Comparison of ENCODE assay signal across 8 cellular contexts in genomic region chr14:76761198-76761848, GRCh38. TPM values are rescaled to one million over a fixed set of nuclear protein-coding genes. Genes with fewer than 3 reads are reported as not detected.
DNase-seq lines count a peak whose midpoint lies in the region; ATAC-seq and TF ChIP-seq lines count a peak whose summit lies in the region.

VASH1 (plus strand) TSS chr14:76761468; CDS start chr14:76762822, 1,354 bp downstream.

- no peaks in the 10 kb centered on the region; the same call in 1 of the 2 replicates for H3K4me1 ChIP-seq in iPS DF 6.9 (ENCODE audit: control insufficient read depth, insufficient read depth, low read length)

- H3K27me3 ChIP-seq in brain microvascular endothelial cell (replicated peaks), result no peaks in the 10 kb centered on the region
- H3K27me3 ChIP-seq in iPS DF 6.9 (ENCODE audit: control insufficient read depth, insufficient read depth, low read length), result peaks cover 36% of the 10 kb centered on the region

- no peaks in the 10 kb centered on the region for H3K9me3 ChIP-seq in iPS DF 6.9 (ENCODE audit: control insufficient read depth, insufficient read depth, low read length)

- H3K36me3 ChIP-seq in brain microvascular endothelial cell (replicated peaks) (no peaks in the 10 kb centered on the region), iPS DF 6.9 (ENCODE audit: control insufficient read depth, insufficient read depth, low read length) (no peaks in the 10 kb centered on the region; the same call in 1 of the 2 replicates)

- H3K27ac ChIP-seq in brain microvascular endothelial cell (peak within 1 kb of the TSS; percentile 39), iPS DF 6.9 (ENCODE audit: low read length) (no peak within 1 kb of the TSS)

- in situ Hi-C loops in brain microvascular endothelial cell (cut with HindIII; ENCODE audit: low pct_ligation_motif_present, low sequenced_read_pairs), result no loop called here

- WGBS in iPS DF 6.9 (ENCODE audit: insufficient coverage, insufficient read length), result no CpG with 5 or more reads among the region's 76 CpGs

- TF ChIP-seq CTCF in brain microvascular endothelial cell (IDR thresholded peaks at IDR 0.05; ENCODE audit: low read depth, low read length, missing control alignments) (no peak), retinal pigment epithelial cell (conservative IDR thresholded peaks at IDR 0.05; ENCODE audit: low read depth, low read length) (no peak)

- H3K4me3 ChIP-seq in brain microvascular endothelial cell (ENCODE audit: low read depth, low read length) (peak within 1 kb of the TSS; percentile 69), iPS DF 6.9 (ENCODE audit: low read length) (peak within 1 kb of the TSS; percentile 74), retinal pigment epithelial cell (ENCODE audit: low read length) (peak within 1 kb of the TSS; percentile 67)

- peak; percentile 82 for ATAC-seq in GM21619 (IDR thresholded peaks at IDR 0.05; ENCODE audit: unreplicated experiment)

- peak; percentile 77 for DNase-seq in EL
- peak; percentile 65 for DNase-seq in LHCN-M2 (ENCODE audit: low read depth)
- DNase-seq in T1000 (lab: John Stamatoyannopoulos, UW), result peak; percentile 73
- DNase-seq in brain microvascular endothelial cell, result peak; percentile 58
- no peak for DNase-seq in iPS DF 6.9 (ENCODE audit: low read depth, low spot score)
- no peak for DNase-seq in retinal pigment epithelial cell (ENCODE audit: low read depth)
- DNase-seq in NCI-H2029 (lab: John Stamatoyannopoulos, UW), result no peak

RNA-seq across cellular contexts. Expression of gene VASH1, which starts in this region (rescaled TPM):
- total RNA-seq in LHCN-M2 (2014; rRNA removed), result 0.90 and 1.8 TPM in 2 replicates
- 2.2 TPM for polyA plus RNA-seq in LHCN-M2 (2012)

Comparison
In these comparisons a context has a peak if more than half of its experiments do, and no peak if none do; other contexts are left out.
1. DNase-seq: peak in EL (single experiment), LHCN-M2 (single experiment), T1000 (single experiment) and brain microvascular endothelial cell (single experiment); none in iPS DF 6.9 (single experiment), retinal pigment epithelial cell (single experiment) and NCI-H2029 (single experiment).
2. Peak in every context shown above with its lines, with median percentiles within 50 percentile points of each other: H3K4me3 ChIP-seq.